ENCODE assay signal across 8 cellular contexts in genomic region chr4:56505269-56506109, GRCh38. TPM values are rescaled to one million over a fixed set of nuclear protein-coding genes. Genes with fewer than 3 reads are reported as not detected.
DNase-seq lines count a peak whose midpoint lies in the region; ATAC-seq and TF ChIP-seq lines count a peak whose summit lies in the region.

Gene ARL9 (plus strand): TSS chr4:56505791. CDS start chr4:56505863, 72 bp downstream.

- H3K4me1 ChIP-seq in Peyer's patch (peaks cover 0 to 8% (median 0%) of the 10 kb centered on the region in 4 donors), heart right ventricle (peaks cover 0 to 18% (median 13%) of the 10 kb centered on the region in 9 donors), transverse colon (peaks cover 0 to 17% (median 12%) of the 10 kb centered on the region in 4 donors)

- H3K9me3 Mint-ChIP-seq in activated naive CD8-positive, alpha-beta T cell treated with anti-CD3 and anti-CD28 coated beads for 36 hours, result no peaks in the 10 kb centered on the region

- intact Hi-C loops in heart right ventricle (cut with DNase I) (loop anchor here in 1 of 10 donors (5.0 kb wide), 1 partner anchor 37 kb away; no protein-coding TSS in a partner anchor), posterior vena cava (cut with DNase I) (no loop called here), transverse colon (cut with DNase I; ENCODE audit: low total_unique reads) (no loop called here)

- TF ChIP-seq CTCF in Peyer's patch (IDR thresholded peaks at IDR 0.05), result no peak
- no peak for TF ChIP-seq CTCF in heart right ventricle (IDR thresholded peaks at IDR 0.05)
- TF ChIP-seq CTCF in transverse colon (IDR thresholded peaks at IDR 0.05), result no peak

- no peaks in the 10 kb centered on the region for H3K9me3 ChIP-seq in Peyer's patch
- H3K9me3 ChIP-seq in heart right ventricle, result no peaks in the 10 kb centered on the region
- H3K9me3 ChIP-seq in transverse colon, result no peaks in the 10 kb centered on the region

- TF ChIP-seq EP300 in transverse colon (IDR thresholded peaks at IDR 0.05; ENCODE audit: low read depth), result no peak

- H3K27me3 ChIP-seq in Peyer's patch (no peaks in the 10 kb centered on the region), heart right ventricle (peaks cover 0 to 18% (median 8%) of the 10 kb centered on the region in 7 donors), transverse colon (no peaks in the 10 kb centered on the region)

- H3K36me3 ChIP-seq in Peyer's patch, result peaks cover 0 to 17% (median 0%) of the 10 kb centered on the region in 3 donors
- H3K36me3 ChIP-seq in heart right ventricle, result peaks cover 0 to 40% (median 14%) of the 10 kb centered on the region in 9 donors
- H3K36me3 ChIP-seq in transverse colon, result peaks cover 0 to 11% (median 4%) of the 10 kb centered on the region in 4 donors

- H3K4me3 Mint-ChIP-seq in activated naive CD8-positive, alpha-beta T cell treated with anti-CD3 and anti-CD28 coated beads for 36 hours, result peak within 1 kb of the TSS; percentile 85

- 5 to 6% methylated on average over 54 to 55 of the region's 55 CpGs for WGBS in heart right ventricle, 2 donors
- 0 to 22% methylated on average over 10 to 50 of the region's 55 CpGs for WGBS in transverse colon (ENCODE audit: low coverage in 1 of 2), 2 donors

- in situ Hi-C loops in transverse colon (cut with MboI; ENCODE audit: low pct_ligation_motif_present in 1 of 4, low pct_unique_long_range_greater_than_20kb in 1 of 4, low sequenced_read_pairs in 3 of 4), result no loop called here

- TF ChIP-seq POLR2A in Peyer's patch (IDR thresholded peaks at IDR 0.05), result no peak
- TF ChIP-seq POLR2A in transverse colon (IDR thresholded peaks at IDR 0.05), result peak; percentile 17

- H3K4me1 Mint-ChIP-seq in activated naive CD8-positive, alpha-beta T cell treated with anti-CD3 and anti-CD28 coated beads for 36 hours, result peaks cover 17% of the 10 kb centered on the region

- peak within 1 kb of the TSS; percentile 35 to 61 (median 46) for H3K4me3 ChIP-seq in Peyer's patch
- peak within 1 kb of the TSS; percentile 38 to 72 (median 56) for H3K4me3 ChIP-seq in heart right ventricle
- H3K4me3 ChIP-seq in transverse colon, result peak within 1 kb of the TSS; percentile 20 to 63 (median 42)

- H3K27me3 Mint-ChIP-seq in activated naive CD8-positive, alpha-beta T cell treated with anti-CD3 and anti-CD28 coated beads for 36 hours, result peaks cover 7% of the 10 kb centered on the region

- peaks cover 11% of the 10 kb centered on the region for H3K36me3 Mint-ChIP-seq in activated naive CD8-positive, alpha-beta T cell treated with anti-CD3 and anti-CD28 coated beads for 36 hours

- DNase-seq in Daoy (ENCODE audit: low read depth), result peak; percentile 41
- peak in 2 of 3 donors; percentile 64 to 75 for DNase-seq in Peyer's patch
- DNase-seq in activated naive CD8-positive, alpha-beta T cell treated with anti-CD3 and anti-CD28 coated beads for 36 hours, result peak; percentile 67
- peak; percentile 10 to 38 for DNase-seq in heart right ventricle
- DNase-seq in posterior vena cava (ENCODE audit: low spot score), result peak; percentile 83
- peak; percentile 49 for DNase-seq in transverse colon
- DNase-seq in HK-2 (ENCODE audit: unreplicated experiment), result no peak

- H3K27ac Mint-ChIP-seq in activated naive CD8-positive, alpha-beta T cell treated with anti-CD3 and anti-CD28 coated beads for 36 hours, result peak within 1 kb of the TSS; percentile 77

- H3K27ac ChIP-seq in Peyer's patch (peak within 1 kb of the TSS in 1 of 4 donors; percentile 23), heart right ventricle (peak within 1 kb of the TSS in 5 of 10 donors; percentile 3 to 43 (median 21)), transverse colon (peak within 1 kb of the TSS; percentile 41 to 54 (median 50))

- peak; percentile 57 for ATAC-seq in HG02623 (IDR thresholded peaks at IDR 0.05; ENCODE audit: unreplicated experiment)
- peak; percentile 63 to 80 (median 77) for ATAC-seq in heart right ventricle

RNA-seq across cellular contexts. Expression of gene ARL9, which starts in this region (rescaled TPM):
- 0.11 and 0.51 TPM in 2 replicates for total RNA-seq in Daoy (2014; rRNA removed; shearing (Covaris generic))
- total RNA-seq in Peyer's patch, result not detected
- under 1 TPM; 0.45 to 0.46 TPM for total RNA-seq in activated naive CD8-positive, alpha-beta T cell treated with anti-CD3 and anti-CD28 coated beads for 36 hours
- under 1 TPM in 1 of 10 donors, not detected in 9; 0.19 TPM for total RNA-seq in heart right ventricle
- under 1 TPM in 1 of 2 donors, not detected in 1; 0.09 TPM for polyA plus RNA-seq in heart right ventricle
- total RNA-seq in posterior vena cava, result under 1 TPM; 0.32 to 0.48 TPM
- not detected for total RNA-seq in transverse colon

Comparison
In these comparisons a context has a peak if more than half of its experiments do, and no peak if none do; other contexts are left out.
1. Peak in DNase-seq in Daoy; RNA of the gene not detected or under 1 TPM.
2. Peak in DNase-seq and H3K4me3 ChIP-seq in Peyer's patch; RNA of the gene not detected or under 1 TPM.
3. Peak in DNase-seq in activated naive CD8-positive, alpha-beta T cell treated with anti-CD3 and anti-CD28 coated beads for 36 hours; RNA of the gene not detected or under 1 TPM.
4. Peak in DNase-seq, ATAC-seq and H3K4me3 ChIP-seq in heart right ventricle; RNA of the gene not detected or under 1 TPM.
5. Peak in DNase-seq in posterior vena cava; RNA of the gene not detected or under 1 TPM.
6. Peak in DNase-seq, H3K4me3 ChIP-seq and H3K27ac ChIP-seq in transverse colon; RNA of the gene not detected or under 1 TPM.